ENCODE assay signal across 16 cellular contexts in genomic region chr3:174477491-174477890, GRCh38.
"Had no signal": no experiment of that assay in that cellular context is flagged by ENCODE, and none has a peak within 500 bp of the region (broad histone marks: within the 10 kb centered on the region; RNA-seq: fewer than 3 reads in every experiment).

No MANE protein-coding gene starts in this region.

- DNase-seq: cortex of kidney; dorsolateral prefrontal cortex; effector CD8-positive, alpha-beta T cell; heart left ventricle; hippocampal formation; kidney glomerular epithelial cell; mammary epithelial cell; naive thymus-derived CD4-positive, alpha-beta T cell; nephron progenitor cell; sigmoid colon; stimulated activated naive CD4-positive, alpha-beta T cell; stomach; substantia nigra had no signal

- ATAC-seq: heart left ventricle; left lobe of liver; naive thymus-derived CD4-positive, alpha-beta T cell had no signal

- H3K27ac ChIP-seq: dorsolateral prefrontal cortex, heart left ventricle, neutrophil, sigmoid colon, skin epidermis, stomach had no signal

- H3K4me3 ChIP-seq: dorsolateral prefrontal cortex, heart left ventricle, sigmoid colon, skin epidermis, stomach had no signal

- H3K27me3 ChIP-seq: dorsolateral prefrontal cortex, heart left ventricle, neutrophil, sigmoid colon, stomach had no signal

- H3K4me1 ChIP-seq: heart left ventricle, sigmoid colon, stomach had no signal

- H3K36me3 ChIP-seq: heart left ventricle, neutrophil, sigmoid colon, stomach had no signal

- H3K9me3 ChIP-seq: heart left ventricle, neutrophil, sigmoid colon, stomach had no signal
